21 cellular contexts compared by ENCODE assay signal in the genomic region with DNA sequence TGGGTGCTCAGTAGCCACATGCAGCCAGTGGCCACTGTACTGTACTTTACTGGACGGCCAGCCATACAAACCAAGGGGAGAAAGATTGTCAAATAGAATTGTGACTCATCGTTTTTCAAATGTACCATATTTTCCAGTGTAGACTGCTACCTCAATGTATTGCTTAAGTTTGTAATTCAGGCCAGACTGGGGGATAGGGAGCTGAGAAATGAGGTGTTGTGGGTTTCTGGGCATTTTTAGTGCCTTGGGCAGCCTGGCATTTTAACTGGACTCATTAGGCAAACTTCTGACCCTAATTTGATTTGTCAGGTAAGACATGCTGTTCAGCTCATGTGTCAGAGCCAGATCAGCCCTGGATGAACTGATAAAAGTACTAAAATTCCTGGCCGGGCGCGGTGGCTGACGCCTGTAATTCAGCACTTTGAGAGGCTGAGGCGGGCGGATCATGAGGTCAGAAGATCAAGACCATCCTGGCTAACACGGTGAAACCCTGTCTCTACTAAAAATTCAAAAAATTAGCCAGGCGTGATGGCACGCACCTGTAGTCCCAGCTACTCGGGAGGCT. TPM values are rescaled to one million over a fixed set of nuclear protein-coding genes. Genes with fewer than 3 reads are reported as not detected.
DNase-seq lines count a peak whose midpoint lies in the region; ATAC-seq, FAIRE-seq and TF ChIP-seq lines count a peak whose summit lies in the region.
"Had no signal": no experiment of that assay in that cellular context is flagged by ENCODE, and none has a peak within 500 bp of the region (broad histone marks: within the 10 kb centered on the region; RNA-seq: fewer than 3 reads in every experiment).

No MANE protein-coding gene starts in this region.

- peak overlapping the region; percentile 70 for H3K27ac ChIP-seq in K562 (ENCODE audit: extremely low read depth, low read depth, low read length)

- peak; percentile 18; the same call in 1 of the 2 replicates for TF ChIP-seq EP300 in K562 (IDR thresholded peaks at IDR 0.05; ENCODE audit: low read length)

- no peaks in the 10 kb centered on the region for H3K36me3 ChIP-seq in K562 (ENCODE audit: control insufficient read depth, insufficient read depth, low read length)

- peak overlapping the region; percentile 93 for H2AFZ ChIP-seq in K562 (ENCODE audit: low read depth, low read length)

- CTCF ChIA-PET in K562 (lab: Yijun Ruan, JAX; ENCODE audit: low intra/inter-chr PET ratio) = interaction anchor here (0.7 kb wide), 1 partner anchor 166 kb away, joined by 3 read pairs; no protein-coding TSS in a partner anchor
- CTCF ChIA-PET in HEK293T (lab: Yijun Ruan, JAX) = no interaction called here

- peak; percentile 80 for FAIRE-seq in K562 (lab: Jason Lieb, UNC)
- FAIRE-seq: kidney had no signal

- TF ChIP-seq POLR2A in K562 (conservative IDR thresholded peaks at IDR 0.05) = no peak

- intact Hi-C loops in K562 (cut with micrococcal nuclease) = loop anchor here (10.0 kb wide), 1 partner anchor 247 kb away; a partner anchor contains a TSS

- POLR2A ChIA-PET in K562 (lab: Yijun Ruan, JAX) (interaction anchor here (0.6 to 2.0 kb wide), 7 partner anchors 13 to 401 kb away, joined by 3 to 10 read pairs (median 4); no protein-coding TSS in a partner anchor), HEK293T (lab: Yijun Ruan, JAX) (interaction anchor here (1.0 kb wide), 1 partner anchor 14 kb away, joined by 3 read pairs; no protein-coding TSS in a partner anchor)

- H4K20me1 ChIP-seq in K562 (replicated peaks; ENCODE audit: control insufficient read depth, insufficient read depth, low read length) = no peaks in the 10 kb centered on the region

- H3K4me3 ChIP-seq in K562 = no peak overlapping the region
- H3K4me3 ChIP-seq: smooth muscle cell had no signal

- in situ Hi-C loops in K562 (cut with MboI) = no loop called here

- no peak for TF ChIP-seq CTCF in K562 (IDR thresholded peaks at IDR 0.05 in 2 of 3, conservative IDR thresholded peaks at IDR 0.05 in 1 of 3; ENCODE audit: insufficient read depth in 2 of 3, low read depth in 1 of 3, low read length in 3 of 3)

- H3K4me2 ChIP-seq in K562 (ENCODE audit: insufficient read depth, low read length) = peak overlapping the region; percentile 77
- H3K4me2 ChIP-seq: smooth muscle cell had no signal

- peak; percentile 66 for DNase-seq in EL
- DNase-seq in M059J (ENCODE audit: low read depth) = peak; percentile 79
- DNase-seq in K562 (ENCODE audit: extremely low read depth in 1 of 4, low spot score in 3 of 4) = peak in 2 of 4 experiments; percentile 67 to 78
- DNase-seq in lung microvascular endothelial cell (ENCODE audit: low read depth in 2 of 2) = peak; percentile 4 to 7
- no peak for DNase-seq in NCI-H1694 treated with DMSO at 0.1 percent for 48 hours (lab: John Stamatoyannopoulos, UW)
- no peak for DNase-seq in HEK293T (ENCODE audit: extremely low spot score)
- DNase-seq: effector memory CD4-positive, alpha-beta T cell; hypothalamus; kidney; natural killer cell; NCI-H2029 treated with DMSO at 0.1 percent for 48 hours; NCI-H524 treated with DMSO at 0.1 percent for 48 hours; stimulated activated CD4-positive, alpha-beta T cell treated with anti-CD3 and anti-CD28 coated beads, Interleukin-4, amount 100 ng/mL, for 4 hours; T1000 had no signal

- ATAC-seq in K562 = peak; percentile 71
- no peak for ATAC-seq in GM19397 (IDR thresholded peaks at IDR 0.05; ENCODE audit: unreplicated experiment)
- no peak for ATAC-seq in HG03175 (IDR thresholded peaks at IDR 0.05; ENCODE audit: unreplicated experiment)
- ATAC-seq: activated T-helper 17 cell treated with anti-CD3 and anti-CD28 coated beads, Interleukin-2, amount 50 U/mL, for 72 hours; natural killer cell had no signal

- peak overlapping the region; percentile 26 to 59; a peak in 3 of 4 replicates for H3K9ac ChIP-seq in K562 (ENCODE audit: insufficient read depth in 1 of 2, low read depth in 2 of 2, low read length in 2 of 2)

- no TSS peak for BruUV-seq in K562 (replicated peaks; lab: Mats Ljungman, UMichigan)

- whole genome bisulfite sequencing in K562 (ENCODE audit: insufficient coverage, low coverage, missing lambda C conversion rate) = 9% methylated on average over 12 of the region's 12 CpGs

- H3K9me3 ChIP-seq in K562 (replicated peaks; ENCODE audit: control insufficient read depth, insufficient read depth, low read depth, low read length) = no peaks in the 10 kb centered on the region

- no peaks in the 10 kb centered on the region for H3K9me1 ChIP-seq in K562 (ENCODE audit: control insufficient read depth, insufficient read depth, low read length)

- TF ChIP-seq RAD21 in K562 (CRISPR knock-in tag; conservative IDR thresholded peaks at IDR 0.05 in 1 of 2, IDR thresholded peaks at IDR 0.05 in 1 of 2) = no peak

- no peaks in the 10 kb centered on the region for H3K79me2 ChIP-seq in K562 (ENCODE audit: control insufficient read depth, insufficient read depth, low read length)

- H3K27me3 ChIP-seq in K562 (ENCODE audit: control insufficient read depth in 2 of 2, insufficient read depth in 2 of 2, low read length in 2 of 2) = no peaks in the 10 kb centered on the region

- peaks cover 13 to 18% of the 10 kb centered on the region in 2 experiments; a peak in 4 of 5 replicates for H3K4me1 ChIP-seq in K562 (replicated peaks in 1 of 2; ENCODE audit: control insufficient read depth in 2 of 2, insufficient read depth in 2 of 2, low read length in 2 of 2)

TF ChIP-seq in K562, 482 proteins besides CTCF, POLR2A, EP300 and RAD21 (continues in another document):
- TF ChIP-seq PHTF2 (CRISPR knock-in tag; IDR thresholded peaks at IDR 0.05) = no peak

RNA-seq across cellular contexts. Expression of a gene that starts 14.8 kb away (rescaled TPM):
- not detected in 2 replicates for total RNA-seq in M059J (2014; rRNA removed; shearing (Covaris generic))
- 0.32 and 0.35 TPM in 2 replicates for total RNA-seq in K562 (2011; cell fraction: chromatin; rRNA removed; ENCODE audit: low replicate concordance)
- 0.39 and 0.67 TPM in 2 replicates for total RNA-seq in K562 (2011; cell fraction: nucleolus; rRNA removed)
- 1.7 and 1.8 TPM in 2 replicates for total RNA-seq in K562 (2011; cell fraction: nucleoplasm; rRNA removed)
- total RNA-seq in K562 (2014; rRNA removed) = 0.08 and 0.09 TPM in 2 replicates
- 0.11 and 0.13 TPM in 2 replicates for total RNA-seq in K562 (2014; rRNA removed; fragmentation: Illumina TruSeq; extraction: Trizol)
- 0.11 TPM in 1 of 2 replicates, not detected in the other for total RNA-seq in K562 (2015; rRNA removed; fragmentation: Illumina TruSeq; extraction: Trizol)
- total RNA-seq in K562 (2021) = not detected in 2 replicates
- polyA plus RNA-seq in K562 (2011; rRNA removed) = 0.04 and 0.10 TPM in 2 replicates
- polyA plus RNA-seq in K562 (2011; cell fraction: cytosol; rRNA removed) = 0.04 TPM in 2 replicates
- polyA plus RNA-seq in K562 (2011; cell fraction: nucleus; rRNA removed) = not detected in 2 replicates
- not detected in 2 replicates for polyA plus RNA-seq in K562 (2012)
- not detected in 2 replicates for polyA plus RNA-seq in K562 (2014; fragmentation: Illumina TruSeq; extraction: Trizol)
- polyA plus RNA-seq in K562 (2014; fragmentation: Nextera tagmentation; extraction: Ambion mirVana) = not detected
- not detected in 2 replicates for polyA plus RNA-seq in K562 (2014; rRNA removed)
- 0.48 and 0.60 TPM in 2 replicates for polyA minus RNA-seq in K562 (2011; rRNA and poly(A)+ RNA removed)
- polyA minus RNA-seq in K562 (2011; cell fraction: cytosol; rRNA and poly(A)+ RNA removed) = 0.82 TPM in 1 of 2 replicates, not detected in the other
- 0.54 and 0.56 TPM in 2 replicates for polyA minus RNA-seq in K562 (2011; cell fraction: nucleus; rRNA and poly(A)+ RNA removed)
- total RNA-seq in lung microvascular endothelial cell = under 0.01 TPM in 2 replicates
- total RNA-seq: posterior vena cava, SK-MEL-5, smooth muscle cell had no signal
- polyA plus RNA-seq: BJ, smooth muscle cell had no signal

RNA-seq across cellular contexts. Expression of a gene that starts 14.9 kb away (rescaled TPM):
- 53.9 and 82.9 TPM in 2 replicates for total RNA-seq in M059J (2014; rRNA removed; shearing (Covaris generic))
- 60.9 and 87.2 TPM in 2 replicates for total RNA-seq in K562 (2011; cell fraction: chromatin; rRNA removed; ENCODE audit: low replicate concordance)
- total RNA-seq in K562 (2011; cell fraction: nucleolus; rRNA removed) = 56.1 and 64.4 TPM in 2 replicates
- total RNA-seq in K562 (2011; cell fraction: nucleoplasm; rRNA removed) = 89.2 and 119 TPM in 2 replicates
- total RNA-seq in K562 (2014; rRNA removed) (70.6 and 72.6 TPM in 2 replicates), K562 (2014; rRNA removed; fragmentation: Illumina TruSeq; extraction: Trizol) (98.3 and 110 TPM in 2 replicates), K562 (2015; rRNA removed; fragmentation: Illumina TruSeq; extraction: Trizol) (81.5 and 87.8 TPM in 2 replicates), K562 (2021) (69.5 and 71.4 TPM in 2 replicates), lung microvascular endothelial cell (68.8 and 73.7 TPM in 2 replicates)
- polyA plus RNA-seq in K562 (2011; rRNA removed) (101 and 160 TPM in 2 replicates), K562 (2014; fragmentation: Illumina TruSeq; extraction: Trizol) (68.9 and 80.6 TPM in 2 replicates), K562 (2014; fragmentation: Nextera tagmentation; extraction: Ambion mirVana) (10 to 100 TPM; 28.9 to 30.0 TPM), K562 (2014; rRNA removed) (54.7 and 60.9 TPM in 2 replicates)
- 47.1 and 65.7 TPM in 2 replicates for polyA plus RNA-seq in K562 (2011; cell fraction: cytosol; rRNA removed)
- 20.5 and 24.4 TPM in 2 replicates for polyA plus RNA-seq in K562 (2011; cell fraction: nucleus; rRNA removed)
- 57.0 and 60.1 TPM in 2 replicates for polyA plus RNA-seq in K562 (2012)
- 159 and 208 TPM in 2 replicates for polyA minus RNA-seq in K562 (2011; rRNA and poly(A)+ RNA removed)
- polyA minus RNA-seq in K562 (2011; cell fraction: cytosol; rRNA and poly(A)+ RNA removed) = 61.0 and 80.4 TPM in 2 replicates
- polyA minus RNA-seq in K562 (2011; cell fraction: nucleus; rRNA and poly(A)+ RNA removed) = 26.5 and 41.0 TPM in 2 replicates

RNA-seq across cellular contexts. Expression of a gene that starts 40.4 kb away (rescaled TPM):
- total RNA-seq in M059J (2014; rRNA removed; shearing (Covaris generic)) = 14.4 and 19.0 TPM in 2 replicates
- not detected in 2 replicates for total RNA-seq in K562 (2011; cell fraction: chromatin; rRNA removed; ENCODE audit: low replicate concordance)
- total RNA-seq in K562 (2011; cell fraction: nucleolus; rRNA removed) = not detected in 2 replicates
- total RNA-seq in K562 (2011; cell fraction: nucleoplasm; rRNA removed) = not detected in 2 replicates
- total RNA-seq in K562 (2014; rRNA removed) (0.12 TPM in 1 of 2 replicates, not detected in the other), K562 (2014; rRNA removed; fragmentation: Illumina TruSeq; extraction: Trizol) (0.16 and 0.22 TPM in 2 replicates), K562 (2015; rRNA removed; fragmentation: Illumina TruSeq; extraction: Trizol) (not detected in 2 replicates), K562 (2021) (0.16 and 0.22 TPM in 2 replicates), lung microvascular endothelial cell (0.22 TPM in 1 of 2 replicates, not detected in the other)
- polyA plus RNA-seq in K562 (2011; rRNA removed) (0.07 TPM in 1 of 2 replicates, not detected in the other), K562 (2014; fragmentation: Illumina TruSeq; extraction: Trizol) (0.12 and 0.32 TPM in 2 replicates), K562 (2014; fragmentation: Nextera tagmentation; extraction: Ambion mirVana) (under 1 TPM; 0.08 to 0.17 TPM), K562 (2014; rRNA removed) (not detected in 2 replicates)
- not detected in 2 replicates for polyA plus RNA-seq in K562 (2011; cell fraction: cytosol; rRNA removed)
- polyA plus RNA-seq in K562 (2011; cell fraction: nucleus; rRNA removed) = not detected in 2 replicates
- 0.07 and 0.14 TPM in 2 replicates for polyA plus RNA-seq in K562 (2012)
- polyA minus RNA-seq in K562 (2011; rRNA and poly(A)+ RNA removed) = not detected in 2 replicates
- polyA minus RNA-seq in K562 (2011; cell fraction: cytosol; rRNA and poly(A)+ RNA removed) = not detected in 2 replicates
- polyA minus RNA-seq in K562 (2011; cell fraction: nucleus; rRNA and poly(A)+ RNA removed) = not detected in 2 replicates
- total RNA-seq: SK-MEL-5, smooth muscle cell had no signal

Comparison
In these comparisons a context has a peak if more than half of its experiments do, and no peak if none do; other contexts are left out.
1. DNase-seq: peak in EL (single experiment), M059J (single experiment) and lung microvascular endothelial cell (2 of 2); none in NCI-H1694 treated with DMSO at 0.1 percent for 48 hours (single experiment) and HEK293T (single experiment).
2. RNA of a gene that starts 40.4 kb away (total RNA-seq): 14.4 to 19.0 TPM in M059J; 0.12 to 0.22 TPM in K562 and 0.22 TPM in lung microvascular endothelial cell; every median in the first group is over 10 times any median in the second.